In the genomic region with DNA sequence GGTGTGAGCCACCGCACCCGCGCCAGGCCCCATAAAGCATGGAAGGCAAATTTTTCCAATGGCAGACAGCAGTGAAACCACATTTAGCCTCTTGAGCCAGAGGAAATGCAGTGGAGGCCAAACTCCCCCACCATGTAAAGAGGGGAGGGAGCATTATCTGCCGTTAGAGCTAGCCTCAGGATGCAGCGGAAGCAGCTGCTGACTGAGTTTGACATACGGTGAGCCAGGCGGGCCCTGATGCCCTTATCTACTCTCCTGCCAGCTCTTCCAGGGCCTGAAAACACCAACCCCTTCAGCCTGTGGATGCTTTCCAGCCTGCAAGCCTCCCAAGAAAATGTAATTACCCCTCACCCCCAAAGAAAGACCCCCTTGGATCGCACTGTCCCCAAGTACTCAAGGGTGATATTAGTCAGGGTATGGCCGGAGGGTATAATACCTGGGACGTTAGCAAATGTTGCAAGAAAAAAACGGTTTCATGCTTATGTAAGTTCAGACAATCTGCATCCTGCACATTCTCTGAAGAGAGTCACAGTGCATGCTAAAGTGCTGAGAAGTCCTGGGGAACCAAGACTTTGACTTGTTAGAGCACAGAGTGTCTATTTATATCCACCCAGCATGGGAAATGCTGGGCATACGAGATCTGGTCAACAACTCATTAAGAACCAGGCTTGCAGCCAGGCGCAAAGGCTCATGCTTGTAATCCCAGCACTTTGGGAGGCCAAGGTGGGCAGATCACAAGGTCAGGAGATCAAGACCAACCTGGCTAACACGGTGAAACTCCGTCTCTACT, we compare ENCODE assay signal across 18 cellular contexts. TPM values are rescaled to one million over a fixed set of nuclear protein-coding genes. Genes with fewer than 3 reads are reported as not detected.
DNase-seq lines count a peak whose midpoint lies in the region; ATAC-seq and TF ChIP-seq lines count a peak whose summit lies in the region.
"Had no signal": no experiment of that assay in that cellular context is flagged by ENCODE, and none has a peak within 500 bp of the region (broad histone marks: within the 10 kb centered on the region; RNA-seq: fewer than 3 reads in every experiment).

No MANE protein-coding gene starts in this region.

- CTCF ChIA-PET in naive thymus-derived CD4-positive, alpha-beta T cell (lab: Charles Lee) = no interaction called here

- no peak overlapping the region for H3K27ac Mint-ChIP-seq in HFFc6
- H3K27ac Mint-ChIP-seq in naive thymus-derived CD4-positive, alpha-beta T cell = no peak overlapping the region
- no peak overlapping the region for H3K27ac Mint-ChIP-seq in activated naive CD8-positive, alpha-beta T cell treated with anti-CD3 and anti-CD28 coated beads for 36 hours
- H3K27ac Mint-ChIP-seq: activated CD8-positive, alpha-beta T cell treated with anti-CD3 and anti-CD28 coated beads for 36 hours; activated naive CD8-positive, alpha-beta T cell; activated T-cell treated with anti-CD3 and anti-CD28 coated beads, Interleukin-2, amount 50 U/mL, for 72 hours; WTC11 had no signal

- H3K36me3 Mint-ChIP-seq in HFFc6 (ENCODE audit: low read depth) = no peaks in the 10 kb centered on the region
- peaks cover 0 to 7% (median 0%) of the 10 kb centered on the region in 5 donors for H3K36me3 Mint-ChIP-seq in naive thymus-derived CD4-positive, alpha-beta T cell
- H3K36me3 Mint-ChIP-seq in activated naive CD8-positive, alpha-beta T cell treated with anti-CD3 and anti-CD28 coated beads for 36 hours = no peaks in the 10 kb centered on the region
- H3K36me3 Mint-ChIP-seq: activated naive CD8-positive, alpha-beta T cell; WTC11 had no signal

- no peaks in the 10 kb centered on the region for H3K36me3 ChIP-seq in heart left ventricle
- H3K36me3 ChIP-seq in naive thymus-derived CD4-positive, alpha-beta T cell (ENCODE audit: control insufficient read depth in 2 of 3, insufficient read depth in 3 of 3, low read length in 3 of 3) = no peaks in the 10 kb centered on the region

- ATAC-seq in heart left ventricle = peak; percentile 79 to 89 (median 88)
- ATAC-seq in naive thymus-derived CD4-positive, alpha-beta T cell = no peak
- ATAC-seq: activated CD8-positive, alpha-beta T cell treated with anti-CD3 and anti-CD28 coated beads for 36 hours; activated T-cell treated with anti-CD3 and anti-CD28 coated beads, Interleukin-2, amount 50 U/mL, for 72 hours; foreskin keratinocyte; WTC11 had no signal

- 29 to 59% (median 38%) methylated on average over 14 to 15 of the region's 15 CpGs for WGBS in heart left ventricle, 4 donors

- POLR2A ChIA-PET in naive thymus-derived CD4-positive, alpha-beta T cell (lab: Charles Lee) = no interaction called here

- no peak for TF ChIP-seq POLR2A in heart left ventricle (IDR thresholded peaks at IDR 0.05)

- TF ChIP-seq CTCF in HFFc6 (IDR thresholded peaks at IDR 0.05) (no peak), heart left ventricle (IDR thresholded peaks at IDR 0.05) (no peak)

- H3K9me3 Mint-ChIP-seq in HFFc6 = no peaks in the 10 kb centered on the region
- H3K9me3 Mint-ChIP-seq in naive thymus-derived CD4-positive, alpha-beta T cell = peaks cover 0 to 5% (median 0%) of the 10 kb centered on the region in 11 donors
- H3K9me3 Mint-ChIP-seq in activated naive CD8-positive, alpha-beta T cell treated with anti-CD3 and anti-CD28 coated beads for 36 hours = no peaks in the 10 kb centered on the region
- H3K9me3 Mint-ChIP-seq: activated CD8-positive, alpha-beta T cell treated with anti-CD3 and anti-CD28 coated beads for 36 hours; activated T-cell treated with anti-CD3 and anti-CD28 coated beads, Interleukin-2, amount 50 U/mL, for 72 hours; central memory CD8-positive, alpha-beta T cell had no signal

- H3K27me3 Mint-ChIP-seq in HFFc6 (ENCODE audit: insufficient read depth) = peaks cover 29% of the 10 kb centered on the region
- H3K27me3 Mint-ChIP-seq in naive thymus-derived CD4-positive, alpha-beta T cell = peaks cover 4 to 9% (median 7%) of the 10 kb centered on the region in 5 donors
- peaks cover 4% of the 10 kb centered on the region for H3K27me3 Mint-ChIP-seq in activated naive CD8-positive, alpha-beta T cell treated with anti-CD3 and anti-CD28 coated beads for 36 hours

- H3K27ac ChIP-seq in heart left ventricle = peak overlapping the region in 11 of 12 donors; percentile 38 to 74 (median 59)
- peak overlapping the region; percentile 51 for H3K27ac ChIP-seq in temporal lobe (ENCODE audit: low read depth, low read length)
- H3K27ac ChIP-seq in naive thymus-derived CD4-positive, alpha-beta T cell (ENCODE audit: low read depth, low read length) = no peak overlapping the region
- H3K27ac ChIP-seq: foreskin keratinocyte, RWPE1 had no signal

- H3K4me1 Mint-ChIP-seq in HFFc6 (ENCODE audit: low read depth) = no peaks in the 10 kb centered on the region
- no peaks in the 10 kb centered on the region for H3K4me1 Mint-ChIP-seq in naive thymus-derived CD4-positive, alpha-beta T cell
- no peaks in the 10 kb centered on the region for H3K4me1 Mint-ChIP-seq in activated naive CD8-positive, alpha-beta T cell treated with anti-CD3 and anti-CD28 coated beads for 36 hours
- H3K4me1 Mint-ChIP-seq: central memory CD8-positive, alpha-beta T cell had no signal

- H3K27me3 ChIP-seq in heart left ventricle = no peaks in the 10 kb centered on the region
- no peaks in the 10 kb centered on the region for H3K27me3 ChIP-seq in naive thymus-derived CD4-positive, alpha-beta T cell (ENCODE audit: control insufficient read depth in 2 of 2, insufficient read depth in 2 of 2, low read length in 2 of 2)

- no peaks in the 10 kb centered on the region for H3K9me3 ChIP-seq in heart left ventricle
- H3K9me3 ChIP-seq in naive thymus-derived CD4-positive, alpha-beta T cell (ENCODE audit: control insufficient read depth in 2 of 3, low read length in 3 of 3) = no peaks in the 10 kb centered on the region

- intact Hi-C loops in heart left ventricle (cut with DNase I) = no loop called here
- intact Hi-C loops in naive thymus-derived CD4-positive, alpha-beta T cell (cut with micrococcal nuclease) = no loop called here

- peak; percentile 39 for DNase-seq in HFFc6
- peak; percentile 14 for DNase-seq in astrocyte of the hippocampus (ENCODE audit: low read depth, low spot score)
- DNase-seq in heart left ventricle = peak in 3 of 5 donors; percentile 41 to 79 (median 54)
- DNase-seq in 8988T = no peak
- no peak for DNase-seq in naive thymus-derived CD4-positive, alpha-beta T cell
- no peak for DNase-seq in activated naive CD8-positive, alpha-beta T cell treated with anti-CD3 and anti-CD28 coated beads for 36 hours
- DNase-seq: activated CD8-positive, alpha-beta T cell treated with anti-CD3 and anti-CD28 coated beads for 36 hours; activated T-cell treated with anti-CD3 and anti-CD28 coated beads, Interleukin-2, amount 50 U/mL, for 72 hours; C1 segment of cervical spinal cord; Karpas-422; NCI-H1417; stimulated activated CD4-positive, alpha-beta T cell treated with anti-CD3 and anti-CD28 coated beads, Interleukin-4, amount 100 ng/mL, for 1 hour had no signal

- H3K4me3 ChIP-seq in heart left ventricle = no peak overlapping the region
- no peak overlapping the region for H3K4me3 ChIP-seq in naive thymus-derived CD4-positive, alpha-beta T cell (ENCODE audit: low read length)

- H3K4me1 ChIP-seq in heart left ventricle = peaks cover 0 to 41% (median 12%) of the 10 kb centered on the region in 12 donors
- H3K4me1 ChIP-seq in naive thymus-derived CD4-positive, alpha-beta T cell (ENCODE audit: control insufficient read depth in 2 of 2, insufficient read depth in 2 of 2, low read length in 2 of 2) = no peaks in the 10 kb centered on the region
- H3K4me1 ChIP-seq: foreskin keratinocyte had no signal

- no peak overlapping the region for H3K4me3 Mint-ChIP-seq in HFFc6
- no peak overlapping the region for H3K4me3 Mint-ChIP-seq in naive thymus-derived CD4-positive, alpha-beta T cell
- no peak overlapping the region for H3K4me3 Mint-ChIP-seq in activated naive CD8-positive, alpha-beta T cell treated with anti-CD3 and anti-CD28 coated beads for 36 hours
- H3K4me3 Mint-ChIP-seq: activated CD8-positive, alpha-beta T cell treated with anti-CD3 and anti-CD28 coated beads for 36 hours; activated naive CD8-positive, alpha-beta T cell; activated T-cell treated with anti-CD3 and anti-CD28 coated beads, Interleukin-2, amount 50 U/mL, for 72 hours; central memory CD8-positive, alpha-beta T cell; WTC11 had no signal

RNA-seq across cellular contexts. Expression of a gene that starts 11.3 kb away (rescaled TPM):
- not detected for total RNA-seq in HFFc6 (2021; fragmentation: NEBNext Ultra II Directional; extraction: Animal tissue kit (Norgen Biotek cat#: 25700))
- 10 to 100 TPM in 4 of 9 donors, 1 to 10 TPM in 5; 1.9 to 47.7 (median 8.0) TPM for total RNA-seq in heart left ventricle
- polyA plus RNA-seq in heart left ventricle = 10 to 100 TPM in 1 of 2 donors, 1 to 10 TPM in 1; 1.8 to 23.9 TPM
- total RNA-seq in temporal lobe = 1.7 TPM
- total RNA-seq in naive thymus-derived CD4-positive, alpha-beta T cell = 1 to 10 TPM in 1 of 5 experiments, not detected in 4; 1.2 TPM
- polyA plus RNA-seq in naive thymus-derived CD4-positive, alpha-beta T cell = not detected
- total RNA-seq in activated naive CD8-positive, alpha-beta T cell treated with anti-CD3 and anti-CD28 coated beads for 36 hours = not detected
- total RNA-seq: activated CD8-positive, alpha-beta T cell treated with anti-CD3 and anti-CD28 coated beads for 36 hours; activated T-cell treated with anti-CD3 and anti-CD28 coated beads, Interleukin-2, amount 50 U/mL, for 72 hours; foreskin keratinocyte; WTC11 had no signal
- polyA plus RNA-seq: foreskin keratinocyte had no signal

Comparison
In these comparisons a context has a peak if more than half of its experiments do, and no peak if none do; other contexts are left out.
1. DNase-seq: peak in HFFc6 (single experiment), astrocyte of the hippocampus (single experiment) and heart left ventricle (3 of 5); none in 8988T (single experiment), naive thymus-derived CD4-positive, alpha-beta T cell (0 of 9) and activated naive CD8-positive, alpha-beta T cell treated with anti-CD3 and anti-CD28 coated beads for 36 hours (single experiment).